Comparison of ENCODE assay signal across 9 cellular contexts in the genomic region with DNA sequence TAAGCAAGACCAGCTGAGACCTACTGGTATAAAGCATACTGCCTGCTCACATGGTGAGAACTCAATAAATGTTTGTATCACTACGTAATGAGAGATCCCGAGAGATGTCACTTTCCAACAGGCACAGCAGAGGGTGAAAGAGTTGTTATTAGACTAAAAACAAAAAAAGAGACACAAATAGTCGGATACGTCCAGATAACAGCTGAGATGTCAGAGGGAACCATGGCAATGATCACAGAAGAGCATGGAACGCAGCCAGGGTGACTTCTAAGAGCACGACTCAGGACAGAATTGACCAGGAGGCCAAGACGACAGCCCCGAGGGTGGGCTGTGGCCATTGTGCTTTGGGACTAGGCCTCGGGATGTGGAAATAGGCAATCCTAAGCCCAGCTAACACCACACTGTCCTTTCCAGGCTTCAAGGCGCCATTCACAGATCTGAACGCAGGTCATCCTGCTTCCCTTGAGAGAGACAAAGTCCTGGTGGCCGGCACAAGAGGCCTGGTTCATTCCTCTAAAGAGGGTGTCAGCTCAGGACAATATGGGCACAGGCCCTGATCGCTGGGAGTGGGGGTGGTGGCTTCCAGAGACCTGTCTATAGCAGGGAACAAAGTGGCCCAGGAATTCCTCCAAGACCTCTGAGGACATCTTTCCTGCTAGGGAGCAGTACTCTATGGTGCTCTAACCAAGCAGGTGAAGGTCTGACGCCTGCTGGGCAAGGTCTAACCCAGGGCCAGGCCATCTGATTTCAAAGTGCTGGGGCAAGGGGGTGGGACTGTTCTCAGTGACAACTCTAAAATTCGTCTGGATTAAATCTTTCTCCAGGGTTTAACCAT. TPM values are rescaled to one million over a fixed set of nuclear protein-coding genes. Genes with fewer than 3 reads are reported as not detected.
DNase-seq lines count a peak whose midpoint lies in the region; ATAC-seq, FAIRE-seq and TF ChIP-seq lines count a peak whose summit lies in the region.
"Had no signal": no experiment of that assay in that cellular context is flagged by ENCODE, and none has a peak within 500 bp of the region (broad histone marks: within the 10 kb centered on the region; RNA-seq: fewer than 3 reads in every experiment).

No MANE protein-coding gene starts in this region.

- CTCF ChIA-PET in K562 (lab: Yijun Ruan, JAX; ENCODE audit: low intra/inter-chr PET ratio): interaction anchor here (1.5 kb wide), 1 partner anchor 130 kb away, joined by 3 read pairs; no protein-coding TSS in a partner anchor
- CTCF ChIA-PET in naive thymus-derived CD4-positive, alpha-beta T cell (lab: Charles Lee): interaction anchor here (0.7 kb wide), 1 partner anchor 27 kb away, joined by 3 read pairs; no protein-coding TSS in a partner anchor

- H3K4me2 ChIP-seq in BLaER1: no peak overlapping the region
- H3K4me2 ChIP-seq in K562 (ENCODE audit: insufficient read depth, low read length): no peak overlapping the region

- no peak overlapping the region for H2AFZ ChIP-seq in K562 (ENCODE audit: low read depth, low read length)

- peaks cover 0 to 1% (median 0%) of the 10 kb centered on the region in 11 donors for H3K9me3 Mint-ChIP-seq in naive thymus-derived CD4-positive, alpha-beta T cell
- H3K9me3 Mint-ChIP-seq: dendritic cell treated with granulocyte-macrophage colony-stimulating factor and Interleukin-4, amounts not matched to agents 40 ng/mL and 50 ng/mL, for 4 days; stimulated activated naive CD8-positive, alpha-beta T cell treated with anti-CD3 and anti-CD28 coated beads, Interleukin-15, Interleukin-2, amounts not matched to agents 100 ng/mL and 50 ng/mL, for 24 hours had no signal

- H3K9me3 ChIP-seq in BLaER1 (no peaks in the 10 kb centered on the region), K562 (replicated peaks; ENCODE audit: control insufficient read depth, insufficient read depth, low read depth, low read length) (no peaks in the 10 kb centered on the region)
- H3K9me3 ChIP-seq in naive thymus-derived CD4-positive, alpha-beta T cell (ENCODE audit: control insufficient read depth in 2 of 3, low read length in 3 of 3): no peaks in the 10 kb centered on the region

- no peak for ATAC-seq in K562
- no peak for ATAC-seq in naive thymus-derived CD4-positive, alpha-beta T cell
- no peak for ATAC-seq in GM19395 (IDR thresholded peaks at IDR 0.05; ENCODE audit: unreplicated experiment)
- no peak for ATAC-seq in HG02973 (IDR thresholded peaks at IDR 0.05; ENCODE audit: unreplicated experiment)

- no peaks in the 10 kb centered on the region for H3K27me3 Mint-ChIP-seq in naive thymus-derived CD4-positive, alpha-beta T cell
- H3K27me3 Mint-ChIP-seq: dendritic cell treated with granulocyte-macrophage colony-stimulating factor and Interleukin-4, amounts not matched to agents 40 ng/mL and 50 ng/mL, for 4 days; stimulated activated naive CD8-positive, alpha-beta T cell treated with anti-CD3 and anti-CD28 coated beads, Interleukin-15, Interleukin-2, amounts not matched to agents 100 ng/mL and 50 ng/mL, for 24 hours had no signal

- H3K27ac ChIP-seq in BLaER1: no peak overlapping the region
- H3K27ac ChIP-seq in K562 (ENCODE audit: extremely low read depth, low read depth, low read length): no peak overlapping the region
- no peak overlapping the region for H3K27ac ChIP-seq in naive thymus-derived CD4-positive, alpha-beta T cell (ENCODE audit: low read depth, low read length)

- peaks cover 88% of the 10 kb centered on the region for H3K79me2 ChIP-seq in K562 (ENCODE audit: control insufficient read depth, insufficient read depth, low read length)

- peaks cover 5% of the 10 kb centered on the region for H3K9me1 ChIP-seq in K562 (ENCODE audit: control insufficient read depth, insufficient read depth, low read length)

- H3K27me3 ChIP-seq in BLaER1 (no peaks in the 10 kb centered on the region), K562 (ENCODE audit: control insufficient read depth in 2 of 2, insufficient read depth in 2 of 2, low read length in 2 of 2) (no peaks in the 10 kb centered on the region)
- H3K27me3 ChIP-seq in naive thymus-derived CD4-positive, alpha-beta T cell (ENCODE audit: control insufficient read depth in 2 of 2, insufficient read depth in 2 of 2, low read length in 2 of 2): no peaks in the 10 kb centered on the region

- POLR2A ChIA-PET in K562 (lab: Yijun Ruan, JAX): interaction anchor here (0.7 to 5.7 kb wide), 6 partner anchors 9 to 136 kb away, joined by 3 to 37 read pairs (median 3); no protein-coding TSS in a partner anchor
- POLR2A ChIA-PET in naive thymus-derived CD4-positive, alpha-beta T cell (lab: Charles Lee): no interaction called here

- in situ Hi-C loops in K562 (cut with MboI): no loop called here

- peaks cover 0 to 16% (median 5%) of the 10 kb centered on the region in 5 donors for H3K36me3 Mint-ChIP-seq in naive thymus-derived CD4-positive, alpha-beta T cell

- no peak for FAIRE-seq in K562 (lab: Jason Lieb, UNC)
- no peak for FAIRE-seq in GM12892 (lab: Jason Lieb, UNC)

- 87% methylated on average over 15 of the region's 15 CpGs for WGBS in K562 (ENCODE audit: insufficient coverage, low coverage, missing lambda C conversion rate)

- peak overlapping the region; percentile 37; the same call in 1 of the 2 replicates for H3K9ac ChIP-seq in BLaER1
- peak overlapping the region in 1 of 2 experiments; percentile 82; a peak in 2 of 4 replicates for H3K9ac ChIP-seq in K562 (ENCODE audit: insufficient read depth in 1 of 2, low read depth in 2 of 2, low read length in 2 of 2)

- H3K4me3 Mint-ChIP-seq in naive thymus-derived CD4-positive, alpha-beta T cell: peak overlapping the region in 8 of 10 donors; percentile 3 to 64 (median 32)

- peaks cover 77% of the 10 kb centered on the region for H4K20me1 ChIP-seq in BLaER1
- peaks cover 38% of the 10 kb centered on the region for H4K20me1 ChIP-seq in K562 (replicated peaks; ENCODE audit: control insufficient read depth, insufficient read depth, low read length)

- peaks cover 35 to 87% (median 66%) of the 10 kb centered on the region in 7 donors for H3K4me1 Mint-ChIP-seq in naive thymus-derived CD4-positive, alpha-beta T cell

- no peak for TF ChIP-seq CTCF in K562 (IDR thresholded peaks at IDR 0.05 in 2 of 3, conservative IDR thresholded peaks at IDR 0.05 in 1 of 3; ENCODE audit: insufficient read depth in 2 of 3, low read depth in 1 of 3, low read length in 3 of 3)

- no peak for DNase-seq in K562 (ENCODE audit: extremely low read depth in 1 of 4, low spot score in 3 of 4)
- DNase-seq in naive thymus-derived CD4-positive, alpha-beta T cell: no peak
- DNase-seq in GM12892 (ENCODE audit: insufficient read length): no peak
- DNase-seq: SHP77 had no signal

- H3K27ac Mint-ChIP-seq in naive thymus-derived CD4-positive, alpha-beta T cell: peak overlapping the region in 3 of 9 donors; percentile 6 to 75 (median 43)
- H3K27ac Mint-ChIP-seq: dendritic cell treated with granulocyte-macrophage colony-stimulating factor and Interleukin-4, amounts not matched to agents 40 ng/mL and 50 ng/mL, for 4 days; stimulated activated naive CD8-positive, alpha-beta T cell treated with anti-CD3 and anti-CD28 coated beads, Interleukin-15, Interleukin-2, amounts not matched to agents 100 ng/mL and 50 ng/mL, for 24 hours had no signal

- H3K4me1 ChIP-seq in BLaER1 (peaks cover 42% of the 10 kb centered on the region), K562 (replicated peaks in 1 of 2; ENCODE audit: control insufficient read depth in 2 of 2, insufficient read depth in 2 of 2, low read length in 2 of 2) (peaks cover 30 to 33% of the 10 kb centered on the region in 2 experiments)
- peaks cover 28 to 29% of the 10 kb centered on the region in 2 donors for H3K4me1 ChIP-seq in naive thymus-derived CD4-positive, alpha-beta T cell (ENCODE audit: control insufficient read depth in 2 of 2, insufficient read depth in 2 of 2, low read length in 2 of 2)

- no peak for TF ChIP-seq EP300 in K562 (IDR thresholded peaks at IDR 0.05; ENCODE audit: low read length)

- H3K36me3 ChIP-seq in BLaER1 (peaks cover 46% of the 10 kb centered on the region), K562 (ENCODE audit: control insufficient read depth, insufficient read depth, low read length) (peaks cover 46% of the 10 kb centered on the region; the same call in 2 of the 3 replicates)
- peaks cover 0 to 25% (median 3%) of the 10 kb centered on the region in 3 experiments for H3K36me3 ChIP-seq in naive thymus-derived CD4-positive, alpha-beta T cell (ENCODE audit: control insufficient read depth in 2 of 3, insufficient read depth in 3 of 3, low read length in 3 of 3)

- intact Hi-C loops in K562 (cut with micrococcal nuclease): no loop called here
- intact Hi-C loops in naive thymus-derived CD4-positive, alpha-beta T cell (cut with micrococcal nuclease): no loop called here

- H3K4me3 ChIP-seq in BLaER1: no peak overlapping the region
- no peak overlapping the region for H3K4me3 ChIP-seq in K562
- H3K4me3 ChIP-seq in naive thymus-derived CD4-positive, alpha-beta T cell (ENCODE audit: low read length): no peak overlapping the region

- BruUV-seq in K562 (replicated peaks; lab: Mats Ljungman, UMichigan): no TSS peak

- no peak for TF ChIP-seq POLR2A in K562 (conservative IDR thresholded peaks at IDR 0.05)
- TF ChIP-seq POLR2A in GM12892 (IDR thresholded peaks at IDR 0.05; ENCODE audit: low read depth, low read length): no peak

- TF ChIP-seq RAD21 in K562 (CRISPR knock-in tag; conservative IDR thresholded peaks at IDR 0.05 in 1 of 2, IDR thresholded peaks at IDR 0.05 in 1 of 2): no peak

RNA-seq across cellular contexts. Expression of a gene that starts 3.2 kb away (rescaled TPM):
- 74.6 and 119 TPM in 2 replicates for total RNA-seq in K562 (2011; cell fraction: chromatin; rRNA removed; ENCODE audit: low replicate concordance)
- 59.7 and 60.0 TPM in 2 replicates for total RNA-seq in K562 (2011; cell fraction: nucleolus; rRNA removed)
- total RNA-seq in K562 (2011; cell fraction: nucleoplasm; rRNA removed): 58.7 and 78.3 TPM in 2 replicates
- total RNA-seq in K562 (2014; rRNA removed) (48.0 and 60.1 TPM in 2 replicates), K562 (2014; rRNA removed; fragmentation: Illumina TruSeq; extraction: Trizol) (6.1 and 9.4 TPM in 2 replicates), K562 (2015; rRNA removed; fragmentation: Illumina TruSeq; extraction: Trizol) (28.6 and 29.1 TPM in 2 replicates), K562 (2021) (72.0 and 75.3 TPM in 2 replicates)
- polyA plus RNA-seq in K562 (2011; rRNA removed) (25.7 and 44.0 TPM in 2 replicates), K562 (2014; fragmentation: Illumina TruSeq; extraction: Trizol) (25.5 and 57.0 TPM in 2 replicates), K562 (2014; fragmentation: Nextera tagmentation; extraction: Ambion mirVana) (1 to 10 TPM; 1.7 to 2.1 TPM), K562 (2014; rRNA removed) (58.5 and 64.7 TPM in 2 replicates)
- polyA plus RNA-seq in K562 (2011; cell fraction: cytosol; rRNA removed): 41.8 and 96.4 TPM in 2 replicates
- 68.2 and 94.2 TPM in 2 replicates for polyA plus RNA-seq in K562 (2011; cell fraction: nucleus; rRNA removed)
- polyA plus RNA-seq in K562 (2012): 51.2 and 58.7 TPM in 2 replicates
- 8.2 and 13.7 TPM in 2 replicates for polyA minus RNA-seq in K562 (2011; rRNA and poly(A)+ RNA removed)
- polyA minus RNA-seq in K562 (2011; cell fraction: cytosol; rRNA and poly(A)+ RNA removed): 31.3 and 36.5 TPM in 2 replicates
- 17.4 and 22.5 TPM in 2 replicates for polyA minus RNA-seq in K562 (2011; cell fraction: nucleus; rRNA and poly(A)+ RNA removed)
- total RNA-seq in naive thymus-derived CD4-positive, alpha-beta T cell: 10 to 100 TPM; 37.1 to 77.0 (median 38.6) TPM
- polyA plus RNA-seq in naive thymus-derived CD4-positive, alpha-beta T cell: 10 to 100 TPM; 11.9 to 22.8 TPM
- polyA plus RNA-seq in GM12892 (2012; ENCODE audit: missing spikeins): 20.0 TPM

RNA-seq across cellular contexts. Expression of a gene that starts 5.3 kb away (rescaled TPM):
- total RNA-seq in K562 (2011; cell fraction: chromatin; rRNA removed; ENCODE audit: low replicate concordance): 122 and 169 TPM in 2 replicates
- 101 and 121 TPM in 2 replicates for total RNA-seq in K562 (2011; cell fraction: nucleolus; rRNA removed)
- 83.4 and 88.4 TPM in 2 replicates for total RNA-seq in K562 (2011; cell fraction: nucleoplasm; rRNA removed)
- 61.1 and 78.3 TPM in 2 replicates for total RNA-seq in K562 (2014; rRNA removed)
- 32.5 and 42.6 TPM in 2 replicates for total RNA-seq in K562 (2014; rRNA removed; fragmentation: Illumina TruSeq; extraction: Trizol)
- total RNA-seq in K562 (2015; rRNA removed; fragmentation: Illumina TruSeq; extraction: Trizol): 51.4 and 51.8 TPM in 2 replicates
- total RNA-seq in K562 (2021): 78.6 and 86.9 TPM in 2 replicates
- 32.0 and 35.3 TPM in 2 replicates for polyA plus RNA-seq in K562 (2011; rRNA removed)
- 33.8 and 95.9 TPM in 2 replicates for polyA plus RNA-seq in K562 (2011; cell fraction: cytosol; rRNA removed)
- 46.7 and 100 TPM in 2 replicates for polyA plus RNA-seq in K562 (2011; cell fraction: nucleus; rRNA removed)
- 65.6 and 65.8 TPM in 2 replicates for polyA plus RNA-seq in K562 (2012)
- polyA plus RNA-seq in K562 (2014; fragmentation: Illumina TruSeq; extraction: Trizol): 45.2 and 59.3 TPM in 2 replicates
- polyA plus RNA-seq in K562 (2014; fragmentation: Nextera tagmentation; extraction: Ambion mirVana): 1 to 10 TPM; 1.6 to 2.1 TPM
- polyA plus RNA-seq in K562 (2014; rRNA removed): 65.4 and 73.4 TPM in 2 replicates
- 33.8 and 38.5 TPM in 2 replicates for polyA minus RNA-seq in K562 (2011; rRNA and poly(A)+ RNA removed)
- polyA minus RNA-seq in K562 (2011; cell fraction: cytosol; rRNA and poly(A)+ RNA removed): 43.1 and 61.4 TPM in 2 replicates
- 35.1 and 42.1 TPM in 2 replicates for polyA minus RNA-seq in K562 (2011; cell fraction: nucleus; rRNA and poly(A)+ RNA removed)
- total RNA-seq in naive thymus-derived CD4-positive, alpha-beta T cell: 10 to 100 TPM; 10.1 to 71.2 (median 14.1) TPM
- 1 to 10 TPM; 3.2 to 5.5 TPM for polyA plus RNA-seq in naive thymus-derived CD4-positive, alpha-beta T cell
- polyA plus RNA-seq in GM12892 (2012; ENCODE audit: missing spikeins): 26.9 TPM

RNA-seq across cellular contexts. Expression of a gene that starts 53.8 kb away (rescaled TPM):
- 6.5 and 16.7 TPM in 2 replicates for total RNA-seq in K562 (2011; cell fraction: chromatin; rRNA removed; ENCODE audit: low replicate concordance)
- 12.6 and 12.8 TPM in 2 replicates for total RNA-seq in K562 (2011; cell fraction: nucleolus; rRNA removed)
- 6.2 and 6.5 TPM in 2 replicates for total RNA-seq in K562 (2011; cell fraction: nucleoplasm; rRNA removed)
- total RNA-seq in K562 (2014; rRNA removed): 3.6 and 5.7 TPM in 2 replicates
- total RNA-seq in K562 (2014; rRNA removed; fragmentation: Illumina TruSeq; extraction: Trizol): 1.5 and 1.9 TPM in 2 replicates
- 7.8 and 8.0 TPM in 2 replicates for total RNA-seq in K562 (2015; rRNA removed; fragmentation: Illumina TruSeq; extraction: Trizol)
- total RNA-seq in K562 (2021): 14.0 and 16.2 TPM in 2 replicates
- 3.9 and 4.3 TPM in 2 replicates for polyA plus RNA-seq in K562 (2011; rRNA removed)
- polyA plus RNA-seq in K562 (2011; cell fraction: cytosol; rRNA removed): 4.7 and 8.9 TPM in 2 replicates
- polyA plus RNA-seq in K562 (2011; cell fraction: nucleus; rRNA removed): 4.8 and 7.2 TPM in 2 replicates
- 13.5 and 16.5 TPM in 2 replicates for polyA plus RNA-seq in K562 (2012)
- polyA plus RNA-seq in K562 (2014; fragmentation: Illumina TruSeq; extraction: Trizol): 5.5 and 7.6 TPM in 2 replicates
- polyA plus RNA-seq in K562 (2014; fragmentation: Nextera tagmentation; extraction: Ambion mirVana): 1 to 10 TPM in 1 of 2 experiments, under 1 TPM in 1; 0.25 to 1.3 TPM
- polyA plus RNA-seq in K562 (2014; rRNA removed): 5.7 and 9.4 TPM in 2 replicates
- 1.3 and 1.9 TPM in 2 replicates for polyA minus RNA-seq in K562 (2011; rRNA and poly(A)+ RNA removed)
- polyA minus RNA-seq in K562 (2011; cell fraction: cytosol; rRNA and poly(A)+ RNA removed): 8.7 and 9.4 TPM in 2 replicates
- polyA minus RNA-seq in K562 (2011; cell fraction: nucleus; rRNA and poly(A)+ RNA removed): 3.2 and 4.0 TPM in 2 replicates
- total RNA-seq in naive thymus-derived CD4-positive, alpha-beta T cell: 10 to 100 TPM in 4 of 5 experiments, 1 to 10 TPM in 1; 9.5 to 24.4 (median 20.0) TPM
- polyA plus RNA-seq in naive thymus-derived CD4-positive, alpha-beta T cell: 1 to 10 TPM; 4.0 to 6.7 TPM
- polyA plus RNA-seq in GM12892 (2012; ENCODE audit: missing spikeins): 14.4 TPM

RNA-seq across cellular contexts. Expression of a gene that starts 58.5 kb away (rescaled TPM):
- total RNA-seq in K562 (2011; cell fraction: chromatin; rRNA removed; ENCODE audit: low replicate concordance): 2.7 and 6.6 TPM in 2 replicates
- 8.7 and 10.8 TPM in 2 replicates for total RNA-seq in K562 (2011; cell fraction: nucleolus; rRNA removed)
- 4.0 and 6.0 TPM in 2 replicates for total RNA-seq in K562 (2011; cell fraction: nucleoplasm; rRNA removed)
- total RNA-seq in K562 (2014; rRNA removed) (4.3 and 7.8 TPM in 2 replicates), K562 (2014; rRNA removed; fragmentation: Illumina TruSeq; extraction: Trizol) (2.3 and 3.9 TPM in 2 replicates), K562 (2015; rRNA removed; fragmentation: Illumina TruSeq; extraction: Trizol) (3.5 and 4.5 TPM in 2 replicates), K562 (2021) (5.7 and 8.2 TPM in 2 replicates)
- polyA plus RNA-seq in K562 (2011; rRNA removed) (4.3 and 4.7 TPM in 2 replicates), K562 (2014; fragmentation: Illumina TruSeq; extraction: Trizol) (5.3 and 5.4 TPM in 2 replicates), K562 (2014; fragmentation: Nextera tagmentation; extraction: Ambion mirVana) (1 to 10 TPM; 1.2 to 3.6 TPM), K562 (2014; rRNA removed) (5.8 and 9.8 TPM in 2 replicates)
- 5.4 and 13.5 TPM in 2 replicates for polyA plus RNA-seq in K562 (2011; cell fraction: cytosol; rRNA removed)
- polyA plus RNA-seq in K562 (2011; cell fraction: nucleus; rRNA removed): 5.6 and 10.5 TPM in 2 replicates
- 1.4 and 4.8 TPM in 2 replicates for polyA plus RNA-seq in K562 (2012)
- 1.2 and 3.1 TPM in 2 replicates for polyA minus RNA-seq in K562 (2011; rRNA and poly(A)+ RNA removed)
- 2.0 and 2.6 TPM in 2 replicates for polyA minus RNA-seq in K562 (2011; cell fraction: cytosol; rRNA and poly(A)+ RNA removed)
- 1.1 and 3.2 TPM in 2 replicates for polyA minus RNA-seq in K562 (2011; cell fraction: nucleus; rRNA and poly(A)+ RNA removed)
- total RNA-seq in naive thymus-derived CD4-positive, alpha-beta T cell: 10 to 100 TPM in 1 of 5 experiments, 1 to 10 TPM in 4; 2.6 to 11.8 (median 4.5) TPM
- polyA plus RNA-seq in naive thymus-derived CD4-positive, alpha-beta T cell: 1 to 10 TPM; 2.4 to 4.9 TPM
- polyA plus RNA-seq in GM12892 (2012; ENCODE audit: missing spikeins): 9.8 TPM
